Comparison of ENCODE assay signal across 8 cellular contexts in the genomic region with DNA sequence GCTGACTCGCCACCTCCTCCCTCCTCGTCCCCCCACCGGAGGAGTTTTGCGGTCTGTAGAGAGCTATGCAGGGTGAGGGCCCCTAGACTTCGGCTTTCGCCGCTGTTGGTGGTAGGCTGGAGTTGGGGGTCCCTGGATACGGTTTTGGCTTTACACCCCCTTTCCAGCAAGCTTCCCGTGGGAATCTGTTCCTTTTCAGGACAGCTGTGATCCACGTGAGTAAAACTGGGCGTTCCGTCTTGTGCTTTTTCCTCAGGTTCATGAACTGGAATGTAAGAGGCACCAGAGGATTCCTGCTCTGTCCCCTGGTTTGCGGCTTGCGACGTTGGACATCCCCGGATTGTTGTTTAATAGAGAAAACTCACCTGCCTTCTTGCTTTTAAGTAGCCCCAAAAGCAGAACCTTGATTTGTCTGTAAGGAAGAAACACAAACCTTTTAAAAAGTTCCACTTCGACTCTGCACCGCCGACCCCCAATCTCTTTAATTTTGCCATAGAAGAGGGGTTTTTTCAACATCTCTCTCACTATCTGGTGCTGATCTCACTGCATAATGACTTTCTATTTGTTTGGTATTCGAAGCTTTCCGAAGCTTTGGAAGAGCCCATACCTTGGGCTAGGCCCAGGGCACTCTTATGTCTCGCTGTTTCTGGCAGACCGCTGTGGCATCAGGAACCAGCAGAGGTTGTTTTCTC. TPM values are rescaled to one million over a fixed set of nuclear protein-coding genes. Genes with fewer than 3 reads are reported as not detected.
A peak's percentile ranks its signal among the peaks of the same experiment; 100 is the strongest.
DNase-seq lines count a peak whose midpoint lies in the region; ATAC-seq and TF ChIP-seq lines count a peak whose summit lies in the region.

No MANE protein-coding gene starts in this region.

- ATAC-seq in Panc1 (peak; percentile 54), upper lobe of right lung (peak; percentile 1)

- H3K36me3 ChIP-seq in HAP-1 (replicated peaks) (0 out of 2 replicates have a peak, but pooled peaks cover 2% of the 10 kb centered on the region), Panc1 (ENCODE audit: control insufficient read depth, insufficient read depth, low read length) (no peaks in the 10 kb centered on the region), duodenal mucosa (ENCODE audit: control insufficient read depth in 1 of 2, insufficient read depth in 2 of 2, low read length in 2 of 2) (peaks cover 0 to 4% of the 10 kb centered on the region in 2 donors), mesodermal cell (ENCODE audit: control insufficient read depth, insufficient read depth, low read length) (peaks cover 22% of the 10 kb centered on the region), upper lobe of right lung (no peaks in the 10 kb centered on the region)

- TSS peak; percentile 79 for BruUV-seq in Panc1 (replicated peaks; lab: Mats Ljungman, UMichigan)

- H3K4me1 ChIP-seq in HAP-1: peaks cover 15% of the 10 kb centered on the region
- H3K4me1 ChIP-seq in Panc1 (ENCODE audit: control insufficient read depth, insufficient read depth, low read length): peaks cover 17% of the 10 kb centered on the region; the same call in 1 of the 2 replicates
- H3K4me1 ChIP-seq in duodenal mucosa (ENCODE audit: control insufficient read depth in 1 of 2, insufficient read depth in 2 of 2, low read length in 2 of 2): peaks cover 9 to 18% of the 10 kb centered on the region in 2 donors
- H3K4me1 ChIP-seq in mesodermal cell (ENCODE audit: control insufficient read depth, insufficient read depth, low read length, poor library complexity, severe bottlenecking): peaks cover 6% of the 10 kb centered on the region
- H3K4me1 ChIP-seq in upper lobe of right lung: peaks cover 23% of the 10 kb centered on the region

- intact Hi-C loops in Panc1 (cut with micrococcal nuclease; ENCODE audit: unreplicated experiment) (no loop called here), upper lobe of right lung (cut with DNase I) (no loop called here)

- peak overlapping the region; percentile 92 to 95 for H3K9ac ChIP-seq in duodenal mucosa (ENCODE audit: low read depth in 1 of 2, low read length in 2 of 2)

- peak; percentile 63 for DNase-seq in EH (ENCODE audit: low read depth)
- DNase-seq in HAP-1 (ENCODE audit: low spot score in 2 of 2): peak in 1 of 2 experiments; percentile 41
- DNase-seq in Panc1 (ENCODE audit: low read depth, low spot score): no peak
- DNase-seq in upper lobe of right lung: no peak
- DNase-seq in middle frontal gyrus (ENCODE audit: extremely low spot score, low spot score): no peak
- DNase-seq in COR-L47 (lab: John Stamatoyannopoulos, UW): no peak

- CTCF ChIA-PET in Panc1 (lab: Charles Lee): no interaction called here

- TF ChIP-seq CTCF in Panc1 (IDR thresholded peaks at IDR 0.05) (no peak), upper lobe of right lung (IDR thresholded peaks at IDR 0.05) (no peak)

- WGBS in mesodermal cell (ENCODE audit: insufficient coverage in 2 of 2), 2 experiments: 11 to 21% methylated on average over 7 to 14 of the region's 23 CpGs

- H3K9me3 ChIP-seq in HAP-1: no peaks in the 10 kb centered on the region
- no peaks in the 10 kb centered on the region for H3K9me3 ChIP-seq in Panc1 (ENCODE audit: control insufficient read depth, insufficient read depth, low read depth, low read length)
- no peaks in the 10 kb centered on the region for H3K9me3 ChIP-seq in duodenal mucosa (ENCODE audit: control insufficient read depth in 1 of 2, low read length in 2 of 2)
- H3K9me3 ChIP-seq in mesodermal cell (ENCODE audit: control insufficient read depth, low read length): no peaks in the 10 kb centered on the region
- H3K9me3 ChIP-seq in upper lobe of right lung: no peaks in the 10 kb centered on the region

- no peaks in the 10 kb centered on the region for H3K27me3 ChIP-seq in HAP-1 (ENCODE audit: low read depth)
- H3K27me3 ChIP-seq in Panc1 (ENCODE audit: control insufficient read depth, insufficient read depth, low read length): no peaks in the 10 kb centered on the region
- no peaks in the 10 kb centered on the region for H3K27me3 ChIP-seq in duodenal mucosa (ENCODE audit: control insufficient read depth in 1 of 2, insufficient read depth in 2 of 2, low read length in 2 of 2)
- H3K27me3 ChIP-seq in upper lobe of right lung: no peaks in the 10 kb centered on the region

- POLR2A ChIA-PET in Panc1 (lab: Charles Lee): interaction anchor here (0.6 to 1.4 kb wide), 2 partner anchors 72 to 282 kb away, joined by 5 to 6 read pairs; partner anchors contain the start of gene NFKBIA

- H3K4me3 ChIP-seq in HAP-1 (peak overlapping the region; percentile 59), Panc1 (ENCODE audit: low read depth in 2 of 2, low read length in 2 of 2) (peak overlapping the region; percentile 87 to 94), duodenal mucosa (ENCODE audit: low read depth in 1 of 2, low read length in 2 of 2) (peak overlapping the region; percentile 93 to 98), mesodermal cell (ENCODE audit: extremely low read depth, insufficient read depth, low read length, poor library complexity, severe bottlenecking) (peak overlapping the region; percentile 71), upper lobe of right lung (peak overlapping the region; percentile 78)

- in situ Hi-C loops in HAP-1 (cut with MboI; ENCODE audit: low sequenced_read_pairs): loop anchor here (10.0 kb wide), 1 partner anchor 248 kb away; the partner anchor contains the start of gene BAZ1A
- in situ Hi-C loops in Panc1 (cut with HindIII; ENCODE audit: low pct_unique_long_range_greater_than_20kb, low sequenced_read_pairs): no loop called here

- peak overlapping the region; percentile 99 for H3K27ac ChIP-seq in Panc1 (ENCODE audit: low read length)
- peak overlapping the region; percentile 95 for H3K27ac ChIP-seq in duodenal mucosa (ENCODE audit: low read depth, low read length)
- H3K27ac ChIP-seq in mesodermal cell (ENCODE audit: low read depth, low read length, severe bottlenecking): peak overlapping the region; percentile 98
- peak overlapping the region; percentile 99 for H3K27ac ChIP-seq in upper lobe of right lung

RNA-seq across cellular contexts. Expression of gene PRORP, which starts 0.5 kb away (rescaled TPM):
- total RNA-seq in Panc1 (2021; ENCODE audit: unreplicated experiment) (28.1 TPM), upper lobe of right lung (22.2 TPM)
- polyA plus RNA-seq in Panc1 (2012; ENCODE audit: insufficient read length): 16.0 TPM
- 25.1 TPM for polyA plus RNA-seq in mesodermal cell (2013, experiment 1 of 2)
- polyA plus RNA-seq in mesodermal cell (2013, experiment 2 of 2): 23.8 TPM

RNA-seq across cellular contexts. Expression of gene PPP2R3C, which starts 1.1 kb away (rescaled TPM):
- total RNA-seq in Panc1 (2021; ENCODE audit: unreplicated experiment) (19.6 TPM), upper lobe of right lung (34.2 TPM)
- polyA plus RNA-seq in Panc1 (2012; ENCODE audit: insufficient read length): 5.8 TPM
- polyA plus RNA-seq in mesodermal cell (2013, experiment 1 of 2): 47.7 TPM
- 55.8 TPM for polyA plus RNA-seq in mesodermal cell (2013, experiment 2 of 2)
